1 cellular context compared by ENCODE assay signal in genomic region chr4:158958489-158959270, GRCh38.
TF ChIP-seq lines count a peak whose summit lies in the region.

No MANE protein-coding gene starts in this region.

TF ChIP-seq in H1, 55 proteins besides CTCF, POLR2A, EP300 and RAD21 (continued from another document):
- TF ChIP-seq, protein P1, sequence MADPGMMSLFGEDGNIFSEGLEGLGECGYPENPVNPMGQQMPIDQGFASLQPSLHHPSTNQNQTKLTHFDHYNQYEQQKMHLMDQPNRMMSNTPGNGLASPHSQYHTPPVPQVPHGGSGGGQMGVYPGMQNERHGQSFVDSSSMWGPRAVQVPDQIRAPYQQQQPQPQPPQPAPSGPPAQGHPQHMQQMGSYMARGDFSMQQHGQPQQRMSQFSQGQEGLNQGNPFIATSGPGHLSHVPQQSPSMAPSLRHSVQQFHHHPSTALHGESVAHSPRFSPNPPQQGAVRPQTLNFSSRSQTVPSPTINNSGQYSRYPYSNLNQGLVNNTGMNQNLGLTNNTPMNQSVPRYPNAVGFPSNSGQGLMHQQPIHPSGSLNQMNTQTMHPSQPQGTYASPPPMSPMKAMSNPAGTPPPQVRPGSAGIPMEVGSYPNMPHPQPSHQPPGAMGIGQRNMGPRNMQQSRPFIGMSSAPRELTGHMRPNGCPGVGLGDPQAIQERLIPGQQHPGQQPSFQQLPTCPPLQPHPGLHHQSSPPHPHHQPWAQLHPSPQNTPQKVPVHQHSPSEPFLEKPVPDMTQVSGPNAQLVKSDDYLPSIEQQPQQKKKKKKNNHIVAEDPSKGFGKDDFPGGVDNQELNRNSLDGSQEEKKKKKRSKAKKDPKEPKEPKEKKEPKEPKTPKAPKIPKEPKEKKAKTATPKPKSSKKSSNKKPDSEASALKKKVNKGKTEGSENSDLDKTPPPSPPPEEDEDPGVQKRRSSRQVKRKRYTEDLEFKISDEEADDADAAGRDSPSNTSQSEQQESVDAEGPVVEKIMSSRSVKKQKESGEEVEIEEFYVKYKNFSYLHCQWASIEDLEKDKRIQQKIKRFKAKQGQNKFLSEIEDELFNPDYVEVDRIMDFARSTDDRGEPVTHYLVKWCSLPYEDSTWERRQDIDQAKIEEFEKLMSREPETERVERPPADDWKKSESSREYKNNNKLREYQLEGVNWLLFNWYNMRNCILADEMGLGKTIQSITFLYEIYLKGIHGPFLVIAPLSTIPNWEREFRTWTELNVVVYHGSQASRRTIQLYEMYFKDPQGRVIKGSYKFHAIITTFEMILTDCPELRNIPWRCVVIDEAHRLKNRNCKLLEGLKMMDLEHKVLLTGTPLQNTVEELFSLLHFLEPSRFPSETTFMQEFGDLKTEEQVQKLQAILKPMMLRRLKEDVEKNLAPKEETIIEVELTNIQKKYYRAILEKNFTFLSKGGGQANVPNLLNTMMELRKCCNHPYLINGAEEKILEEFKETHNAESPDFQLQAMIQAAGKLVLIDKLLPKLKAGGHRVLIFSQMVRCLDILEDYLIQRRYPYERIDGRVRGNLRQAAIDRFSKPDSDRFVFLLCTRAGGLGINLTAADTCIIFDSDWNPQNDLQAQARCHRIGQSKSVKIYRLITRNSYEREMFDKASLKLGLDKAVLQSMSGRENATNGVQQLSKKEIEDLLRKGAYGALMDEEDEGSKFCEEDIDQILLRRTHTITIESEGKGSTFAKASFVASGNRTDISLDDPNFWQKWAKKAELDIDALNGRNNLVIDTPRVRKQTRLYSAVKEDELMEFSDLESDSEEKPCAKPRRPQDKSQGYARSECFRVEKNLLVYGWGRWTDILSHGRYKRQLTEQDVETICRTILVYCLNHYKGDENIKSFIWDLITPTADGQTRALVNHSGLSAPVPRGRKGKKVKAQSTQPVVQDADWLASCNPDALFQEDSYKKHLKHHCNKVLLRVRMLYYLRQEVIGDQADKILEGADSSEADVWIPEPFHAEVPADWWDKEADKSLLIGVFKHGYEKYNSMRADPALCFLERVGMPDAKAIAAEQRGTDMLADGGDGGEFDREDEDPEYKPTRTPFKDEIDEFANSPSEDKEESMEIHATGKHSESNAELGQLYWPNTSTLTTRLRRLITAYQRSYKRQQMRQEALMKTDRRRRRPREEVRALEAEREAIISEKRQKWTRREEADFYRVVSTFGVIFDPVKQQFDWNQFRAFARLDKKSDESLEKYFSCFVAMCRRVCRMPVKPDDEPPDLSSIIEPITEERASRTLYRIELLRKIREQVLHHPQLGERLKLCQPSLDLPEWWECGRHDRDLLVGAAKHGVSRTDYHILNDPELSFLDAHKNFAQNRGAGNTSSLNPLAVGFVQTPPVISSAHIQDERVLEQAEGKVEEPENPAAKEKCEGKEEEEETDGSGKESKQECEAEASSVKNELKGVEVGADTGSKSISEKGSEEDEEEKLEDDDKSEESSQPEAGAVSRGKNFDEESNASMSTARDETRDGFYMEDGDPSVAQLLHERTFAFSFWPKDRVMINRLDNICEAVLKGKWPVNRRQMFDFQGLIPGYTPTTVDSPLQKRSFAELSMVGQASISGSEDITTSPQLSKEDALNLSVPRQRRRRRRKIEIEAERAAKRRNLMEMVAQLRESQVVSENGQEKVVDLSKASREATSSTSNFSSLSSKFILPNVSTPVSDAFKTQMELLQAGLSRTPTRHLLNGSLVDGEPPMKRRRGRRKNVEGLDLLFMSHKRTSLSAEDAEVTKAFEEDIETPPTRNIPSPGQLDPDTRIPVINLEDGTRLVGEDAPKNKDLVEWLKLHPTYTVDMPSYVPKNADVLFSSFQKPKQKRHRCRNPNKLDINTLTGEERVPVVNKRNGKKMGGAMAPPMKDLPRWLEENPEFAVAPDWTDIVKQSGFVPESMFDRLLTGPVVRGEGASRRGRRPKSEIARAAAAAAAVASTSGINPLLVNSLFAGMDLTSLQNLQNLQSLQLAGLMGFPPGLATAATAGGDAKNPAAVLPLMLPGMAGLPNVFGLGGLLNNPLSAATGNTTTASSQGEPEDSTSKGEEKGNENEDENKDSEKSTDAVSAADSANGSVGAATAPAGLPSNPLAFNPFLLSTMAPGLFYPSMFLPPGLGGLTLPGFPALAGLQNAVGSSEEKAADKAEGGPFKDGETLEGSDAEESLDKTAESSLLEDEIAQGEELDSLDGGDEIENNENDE (IDR thresholded peaks at IDR 0.05; ENCODE audit: insufficient replicate concordance, low read length): no peak
- no peak for TF ChIP-seq SAP30 (IDR thresholded peaks at IDR 0.05; ENCODE audit: insufficient read depth, insufficient replicate concordance, low read length)
- TF ChIP-seq, protein P2, sequence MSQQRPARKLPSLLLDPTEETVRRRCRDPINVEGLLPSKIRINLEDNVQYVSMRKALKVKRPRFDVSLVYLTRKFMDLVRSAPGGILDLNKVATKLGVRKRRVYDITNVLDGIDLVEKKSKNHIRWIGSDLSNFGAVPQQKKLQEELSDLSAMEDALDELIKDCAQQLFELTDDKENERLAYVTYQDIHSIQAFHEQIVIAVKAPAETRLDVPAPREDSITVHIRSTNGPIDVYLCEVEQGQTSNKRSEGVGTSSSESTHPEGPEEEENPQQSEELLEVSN (IDR thresholded peaks at IDR 0.05): no peak
- no peak for TF ChIP-seq KDM5A (IDR thresholded peaks at IDR 0.05; ENCODE audit: low read length)
- TF ChIP-seq MAFK (IDR thresholded peaks at IDR 0.05; ENCODE audit: low read depth, low read length): no peak
- TF ChIP-seq GABPA (IDR thresholded peaks at IDR 0.05; ENCODE audit: borderline replicate concordance, insufficient read depth, low read length): no peak
- TF ChIP-seq EGR1 (IDR thresholded peaks at IDR 0.05; ENCODE audit: borderline replicate concordance, low read depth, low read length): no peak
- TF ChIP-seq KDM1A (IDR thresholded peaks at IDR 0.05; ENCODE audit: borderline replicate concordance, low read length): no peak
